Comparison of ENCODE assay signal across 12 cellular contexts in the genomic region with DNA sequence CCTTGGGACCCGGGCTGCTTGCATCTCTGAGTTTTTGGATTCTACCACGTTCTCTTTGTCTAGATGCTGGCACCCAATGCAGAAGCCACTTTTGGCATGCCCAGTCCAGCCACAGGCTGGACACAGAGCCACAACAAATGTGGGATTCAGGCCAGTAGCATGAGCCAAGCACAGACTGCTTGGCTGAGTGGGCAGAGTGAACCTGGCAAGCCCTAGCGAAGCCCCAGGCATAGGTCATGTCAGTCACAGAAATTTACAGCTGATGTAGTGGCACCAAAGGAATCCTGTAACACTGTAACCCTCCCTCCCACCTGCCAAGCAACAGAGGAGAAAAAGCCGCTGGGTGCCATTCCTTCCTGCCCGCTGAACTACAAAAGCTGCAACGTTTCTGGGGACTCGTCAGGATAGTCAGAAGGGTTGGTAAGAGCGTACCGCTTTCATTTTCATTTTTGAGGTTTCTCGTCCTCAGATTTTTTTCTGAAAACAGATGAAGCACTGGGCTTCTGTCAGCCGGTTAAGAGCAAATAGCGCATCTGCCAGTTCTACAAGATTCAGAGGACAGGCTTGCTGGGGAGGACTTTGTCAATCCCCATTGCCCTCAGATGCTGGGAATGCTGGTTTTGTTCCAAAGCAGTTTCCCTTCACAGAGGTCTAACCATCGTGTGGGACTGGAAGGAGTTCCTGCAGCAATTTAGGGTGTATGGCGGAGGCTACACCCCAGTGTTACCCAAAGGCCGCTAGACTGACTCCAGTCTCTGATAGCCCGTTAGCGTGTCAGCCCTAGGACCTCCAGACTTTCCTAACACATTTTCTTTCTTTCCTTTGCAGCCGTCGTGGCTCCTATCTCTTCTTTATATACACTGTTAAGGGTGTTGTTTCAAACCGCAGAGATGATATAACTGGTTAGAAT.
"Had no signal": no experiment of that assay in that cellular context is flagged by ENCODE, and none has a peak within 500 bp of the region (broad histone marks: within the 10 kb centered on the region; RNA-seq: fewer than 3 reads in every experiment).

No MANE protein-coding gene starts in this region.

- H3K4me3 ChIP-seq: gastroesophageal sphincter, sigmoid colon, upper lobe of right lung had no signal

- H3K9me3 ChIP-seq: upper lobe of right lung had no signal

- H3K4me1 ChIP-seq: gastroesophageal sphincter, sigmoid colon, upper lobe of right lung had no signal

- H3K27ac ChIP-seq: gastroesophageal sphincter, sigmoid colon, upper lobe of right lung had no signal

- DNase-seq: activated CD8-positive, alpha-beta memory T cell treated with anti-CD3 and anti-CD28 coated beads, Interleukin-2, amount 50 U/mL, for 48 hours; activated CD8-positive, alpha-beta T cell treated with anti-CD3 and anti-CD28 coated beads, Interleukin-2, amount 10 ng/mL, durations not matched to agents 7 days and 5 days; activated naive CD4-positive, alpha-beta T cell treated with anti-CD3 and anti-CD28 coated beads for 36 hours; cortex of kidney; effector CD8-positive, alpha-beta T cell; sigmoid colon; stimulated activated CD4-positive, alpha-beta T cell treated with anti-CD3 and anti-CD28 coated beads, Interleukin-12 subunit alpha, Interleukin-12 subunit beta, amount 100 ng/mL, for 4 hours; stimulated activated CD4-positive, alpha-beta T cell treated with anti-CD3 and anti-CD28 coated beads, Interleukin-2, amount 100 ng/mL, for 48 hours; T-helper 9 cell; upper lobe of right lung had no signal

- H3K36me3 ChIP-seq: gastroesophageal sphincter, sigmoid colon, upper lobe of right lung had no signal

- H3K27me3 ChIP-seq: gastroesophageal sphincter, sigmoid colon, upper lobe of right lung had no signal

- ATAC-seq: activated CD8-positive, alpha-beta T cell treated with anti-CD3 and anti-CD28 coated beads, Interleukin-2, amount 10 ng/mL, durations not matched to agents 7 days and 5 days; activated T-helper 17 cell treated with anti-CD3 and anti-CD28 coated beads, Interleukin-2, amount 50 U/mL, for 72 hours; gastroesophageal sphincter; upper lobe of right lung had no signal
